8 cellular contexts compared by ENCODE assay signal in the genomic region with DNA sequence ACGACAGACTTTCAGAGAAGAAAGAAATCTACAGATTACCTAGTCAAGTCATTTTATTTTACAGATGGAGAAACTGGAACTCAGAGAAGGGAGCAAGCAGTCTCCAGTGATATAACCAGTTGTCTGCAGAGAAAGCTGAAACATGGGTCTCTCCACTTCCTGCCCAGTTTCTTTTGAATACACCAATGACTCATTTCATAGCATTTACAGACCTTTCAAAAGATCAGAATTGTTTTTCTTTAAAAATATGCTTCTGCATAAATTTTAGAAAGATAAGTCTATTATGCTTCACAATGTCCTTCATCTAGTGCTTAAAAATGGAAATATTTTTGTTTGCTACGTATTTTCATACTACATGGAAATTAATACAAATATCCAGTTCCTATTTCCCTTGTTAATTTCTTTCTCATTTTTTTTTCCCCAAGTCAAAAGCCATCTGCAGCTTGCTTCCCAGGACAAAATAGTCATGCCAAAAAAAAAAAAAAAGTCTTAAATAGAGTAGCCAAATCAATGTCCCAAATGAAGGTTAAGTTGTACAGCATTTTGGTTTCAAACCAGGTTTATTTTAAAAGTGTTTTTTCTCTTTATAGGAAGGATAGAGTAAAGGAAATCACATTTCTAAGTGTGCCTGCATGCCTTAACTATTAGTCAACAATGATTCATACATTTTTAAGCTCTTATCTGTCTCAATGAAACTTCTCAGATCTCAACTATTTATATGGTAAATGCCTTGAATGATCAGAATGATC. TPM values are rescaled to one million over a fixed set of nuclear protein-coding genes. Genes with fewer than 3 reads are reported as not detected.
DNase-seq lines count a peak whose midpoint lies in the region; ATAC-seq and TF ChIP-seq lines count a peak whose summit lies in the region.

No MANE protein-coding gene starts in this region.

- peaks cover 67% of the 10 kb centered on the region for H3K79me2 ChIP-seq in hepatocyte

- intact Hi-C loops in activated T-helper 1 cell treated with anti-CD3 and anti-CD28 coated beads, Interleukin-12 subunit alpha, Interleukin-12 subunit beta, Interleukin-2, Interleukin-4 antibody, amounts not matched to agents 30 ng/mL and 10 ng/mL and 1 ng/mL, durations not matched to agents 14 hours and 24 hours and 36 hours (cut with micrococcal nuclease), result loop anchor here (1.0 to 10.0 kb wide), 13 partner anchors 11 to 1791 kb away; a partner anchor contains a TSS

- H3K9me3 Mint-ChIP-seq in activated T-helper 1 cell treated with anti-CD3 and anti-CD28 coated beads, Interleukin-12 subunit alpha, Interleukin-12 subunit beta, Interleukin-2, Interleukin-4 antibody, amounts not matched to agents 30 ng/mL and 10 ng/mL and 1 ng/mL, durations not matched to agents 14 hours and 24 hours and 36 hours, result no peaks in the 10 kb centered on the region

- DNase-seq in Daoy (ENCODE audit: low read depth), result peak; percentile 72
- DNase-seq in activated T-helper 1 cell treated with anti-CD3 and anti-CD28 coated beads, Interleukin-12 subunit alpha, Interleukin-12 subunit beta, Interleukin-2, Interleukin-4 antibody, amounts not matched to agents 30 ng/mL and 10 ng/mL and 1 ng/mL, durations not matched to agents 14 hours and 24 hours and 36 hours (ENCODE audit: low spot score), result peak; percentile 20
- no peak for DNase-seq in hepatocyte (ENCODE audit: low spot score)
- no peak for DNase-seq in upper lobe of left lung
- DNase-seq in NCI-H345 treated with DMSO at 0.1 percent for 48 hours (lab: John Stamatoyannopoulos, UW; ENCODE audit: unreplicated experiment), result no peak
- no peak for DNase-seq in NCI-H1694 treated with DMSO at 0.1 percent for 48 hours (lab: John Stamatoyannopoulos, UW)

- H3K9me3 ChIP-seq in hepatocyte (ENCODE audit: low read depth) (no peaks in the 10 kb centered on the region), upper lobe of left lung (no peaks in the 10 kb centered on the region)

- ATAC-seq in GM21360 (IDR thresholded peaks at IDR 0.05; ENCODE audit: unreplicated experiment) (peak; percentile 62), HG03558 (IDR thresholded peaks at IDR 0.05; ENCODE audit: extremely low read depth, unreplicated experiment) (peak; percentile 64), upper lobe of left lung (ENCODE audit: low FRiP score in 2 of 2) (peak in 1 of 2 donors; percentile 78)

- H3K4me1 Mint-ChIP-seq in activated T-helper 1 cell treated with anti-CD3 and anti-CD28 coated beads, Interleukin-12 subunit alpha, Interleukin-12 subunit beta, Interleukin-2, Interleukin-4 antibody, amounts not matched to agents 30 ng/mL and 10 ng/mL and 1 ng/mL, durations not matched to agents 14 hours and 24 hours and 36 hours (ENCODE audit: low read depth), result peaks cover 56% of the 10 kb centered on the region

- H3K27ac Mint-ChIP-seq in activated T-helper 1 cell treated with anti-CD3 and anti-CD28 coated beads, Interleukin-12 subunit alpha, Interleukin-12 subunit beta, Interleukin-2, Interleukin-4 antibody, amounts not matched to agents 30 ng/mL and 10 ng/mL and 1 ng/mL, durations not matched to agents 14 hours and 24 hours and 36 hours, result peak overlapping the region; percentile 95

- peak overlapping the region; percentile 9 for H3K4me2 ChIP-seq in hepatocyte

- no peaks in the 10 kb centered on the region for H4K20me1 ChIP-seq in hepatocyte (ENCODE audit: insufficient read depth, poor library complexity, severe bottlenecking)

- 75% methylated on average over 2 of the region's 2 CpGs for WGBS in hepatocyte (ENCODE audit: low lambda C conversion rate, missing lambda C conversion rate)
- 53 to 67% methylated on average over 2 of the region's 2 CpGs for WGBS in upper lobe of left lung, 2 donors

- H3K9me2 ChIP-seq in hepatocyte (replicated peaks; ENCODE audit: insufficient read depth), result no peaks in the 10 kb centered on the region

- peak overlapping the region; percentile 70 for H3K27ac ChIP-seq in hepatocyte
- peak overlapping the region; percentile 55 to 81 (median 80) for H3K27ac ChIP-seq in upper lobe of left lung

- no peaks in the 10 kb centered on the region for H3K27me3 Mint-ChIP-seq in activated T-helper 1 cell treated with anti-CD3 and anti-CD28 coated beads, Interleukin-12 subunit alpha, Interleukin-12 subunit beta, Interleukin-2, Interleukin-4 antibody, amounts not matched to agents 30 ng/mL and 10 ng/mL and 1 ng/mL, durations not matched to agents 14 hours and 24 hours and 36 hours (ENCODE audit: insufficient read depth)

- no peaks in the 10 kb centered on the region for H3K27me3 ChIP-seq in hepatocyte
- H3K27me3 ChIP-seq in upper lobe of left lung, result no peaks in the 10 kb centered on the region

- TF ChIP-seq POLR2A in upper lobe of left lung (IDR thresholded peaks at IDR 0.05), result no peak

- H3K4me1 ChIP-seq in hepatocyte (ENCODE audit: insufficient read depth) (peaks cover 31% of the 10 kb centered on the region), upper lobe of left lung (peaks cover 30 to 48% (median 41%) of the 10 kb centered on the region in 4 donors)

- peak overlapping the region; percentile 66 for H3K4me3 Mint-ChIP-seq in activated T-helper 1 cell treated with anti-CD3 and anti-CD28 coated beads, Interleukin-12 subunit alpha, Interleukin-12 subunit beta, Interleukin-2, Interleukin-4 antibody, amounts not matched to agents 30 ng/mL and 10 ng/mL and 1 ng/mL, durations not matched to agents 14 hours and 24 hours and 36 hours

- no peaks in the 10 kb centered on the region for H3K36me3 Mint-ChIP-seq in activated T-helper 1 cell treated with anti-CD3 and anti-CD28 coated beads, Interleukin-12 subunit alpha, Interleukin-12 subunit beta, Interleukin-2, Interleukin-4 antibody, amounts not matched to agents 30 ng/mL and 10 ng/mL and 1 ng/mL, durations not matched to agents 14 hours and 24 hours and 36 hours (ENCODE audit: low read depth)

- TF ChIP-seq CTCF in hepatocyte (IDR thresholded peaks at IDR 0.05; ENCODE audit: poor library complexity) (no peak), upper lobe of left lung (IDR thresholded peaks at IDR 0.05) (no peak)

- TF ChIP-seq EP300 in upper lobe of left lung (IDR thresholded peaks at IDR 0.05), result no peak

- H3K4me3 ChIP-seq in hepatocyte (no peak overlapping the region), upper lobe of left lung (no peak overlapping the region)

- no peak overlapping the region for H2AFZ ChIP-seq in hepatocyte

- H3K36me3 ChIP-seq in hepatocyte (replicated peaks; ENCODE audit: insufficient read depth, low read depth) (no peaks in the 10 kb centered on the region), upper lobe of left lung (no peaks in the 10 kb centered on the region)

RNA-seq across cellular contexts. Expression of a gene that starts 36.9 kb away (rescaled TPM):
- 28.7 and 38.9 TPM in 2 replicates for total RNA-seq in Daoy (2014; rRNA removed; shearing (Covaris generic))
- 3.8 and 5.0 TPM in 2 replicates for total RNA-seq in activated T-helper 1 cell treated with anti-CD3 and anti-CD28 coated beads, Interleukin-12 subunit alpha, Interleukin-12 subunit beta, Interleukin-2, Interleukin-4 antibody, amounts not matched to agents 30 ng/mL and 10 ng/mL and 1 ng/mL, durations not matched to agents 14 hours and 24 hours and 36 hours
- 34.8 and 35.6 TPM in 2 replicates for total RNA-seq in hepatocyte
- polyA plus RNA-seq in hepatocyte, result 11.2 and 14.7 TPM in 2 replicates
- total RNA-seq in upper lobe of left lung, result 10 to 100 TPM; 30.4 to 56.8 (median 48.9) TPM

Comparison
In these comparisons a context has a peak if more than half of its experiments do, and no peak if none do; other contexts are left out.
1. DNase-seq: peak in Daoy (single experiment) and activated T-helper 1 cell treated with anti-CD3 and anti-CD28 coated beads, Interleukin-12 subunit alpha, Interleukin-12 subunit beta, Interleukin-2, Interleukin-4 antibody, amounts not matched to agents 30 ng/mL and 10 ng/mL and 1 ng/mL, durations not matched to agents 14 hours and 24 hours and 36 hours (single experiment); none in hepatocyte (single experiment), upper lobe of left lung (0 of 2), NCI-H345 treated with DMSO at 0.1 percent for 48 hours (single experiment) and NCI-H1694 treated with DMSO at 0.1 percent for 48 hours (single experiment).